8 cellular contexts compared by ENCODE assay signal in genomic region chr22:23894710-23895598, GRCh38. TPM values are rescaled to one million over a fixed set of nuclear protein-coding genes. Genes with fewer than 3 reads are reported as not detected.
DNase-seq lines count a peak whose midpoint lies in the region; ATAC-seq and TF ChIP-seq lines count a peak whose summit lies in the region.

No MANE protein-coding gene starts in this region.

- intact Hi-C loops in mucosa of descending colon (cut with DNase I, micrococcal nuclease), result no loop called here

- TF ChIP-seq CTCF in mucosa of descending colon (IDR thresholded peaks at IDR 0.05), result peak; percentile 23

- H3K4me1 ChIP-seq in mucosa of descending colon (ENCODE audit: low read depth), result peaks cover 7% of the 10 kb centered on the region

- H3K36me3 ChIP-seq in mucosa of descending colon (ENCODE audit: low read depth), result no peaks in the 10 kb centered on the region

- no peaks in the 10 kb centered on the region for H3K9me3 ChIP-seq in mucosa of descending colon

- ATAC-seq in GM19023 (IDR thresholded peaks at IDR 0.05; ENCODE audit: unreplicated experiment), result peak; percentile 29
- ATAC-seq in HG03571 (IDR thresholded peaks at IDR 0.05; ENCODE audit: unreplicated experiment), result peak; percentile 31
- peak; percentile 68 for ATAC-seq in mucosa of descending colon

- DNase-seq in AG08395 (ENCODE audit: low spot score) (peak; percentile 62), NOMO-1 treated with DMSO at 0.1 percent for 48 hours (lab: John Stamatoyannopoulos, UW; ENCODE audit: unreplicated experiment) (peak; percentile 67), epidermal melanocyte (ENCODE audit: insufficient read length, low spot score) (peak; percentile 51), mucosa of descending colon (peak; percentile 85 to 88 (median 88))
- DNase-seq in activated CD8-positive, alpha-beta memory T cell treated with anti-CD3 and anti-CD28 coated beads, Interleukin-2, amount 50 U/mL, for 48 hours, result peak; percentile 87
- DNase-seq in stimulated activated CD8-positive, alpha-beta memory T cell treated with anti-CD3 and anti-CD28 coated beads, Interleukin-4, amount 100 ng/mL, for 1 hour (ENCODE audit: low read depth in 2 of 2, low spot score in 1 of 2), result peak; percentile 10 to 21

- peak overlapping the region; percentile 25 for H3K4me3 ChIP-seq in mucosa of descending colon

RNA-seq across cellular contexts. Expression of gene MIF, which starts 0.8 kb away (rescaled TPM):
- 100 to 1,000 TPM; 142 to 414 (median 209) TPM for total RNA-seq in mucosa of descending colon

RNA-seq across cellular contexts. Expression of gene SLC2A11, which starts 37.3 kb away (rescaled TPM):
- total RNA-seq in mucosa of descending colon, result 10 to 100 TPM; 11.5 to 14.7 (median 12.5) TPM

RNA-seq across cellular contexts. Expression of gene DERL3, which starts 56.1 kb away (rescaled TPM):
- 10 to 100 TPM in 1 of 3 donors, 1 to 10 TPM in 2; 4.4 to 18.8 (median 7.9) TPM for total RNA-seq in mucosa of descending colon

Comparison
In these comparisons a context has a peak if more than half of its experiments do, and no peak if none do; other contexts are left out.
1. Peak in every context shown above with its lines: DNase-seq, ATAC-seq and H3K4me3 ChIP-seq.
2. DNase-seq: peak in every context shown above with its lines; median percentile 88 in mucosa of descending colon; 87 in activated CD8-positive, alpha-beta memory T cell treated with anti-CD3 and anti-CD28 coated beads, Interleukin-2, amount 50 U/mL, for 48 hours; 67 in NOMO-1 treated with DMSO at 0.1 percent for 48 hours; 62 in AG08395; 51 in epidermal melanocyte; 16 in stimulated activated CD8-positive, alpha-beta memory T cell treated with anti-CD3 and anti-CD28 coated beads, Interleukin-4, amount 100 ng/mL, for 1 hour.